Comparison of ENCODE assay signal across 16 cellular contexts in the genomic region with DNA sequence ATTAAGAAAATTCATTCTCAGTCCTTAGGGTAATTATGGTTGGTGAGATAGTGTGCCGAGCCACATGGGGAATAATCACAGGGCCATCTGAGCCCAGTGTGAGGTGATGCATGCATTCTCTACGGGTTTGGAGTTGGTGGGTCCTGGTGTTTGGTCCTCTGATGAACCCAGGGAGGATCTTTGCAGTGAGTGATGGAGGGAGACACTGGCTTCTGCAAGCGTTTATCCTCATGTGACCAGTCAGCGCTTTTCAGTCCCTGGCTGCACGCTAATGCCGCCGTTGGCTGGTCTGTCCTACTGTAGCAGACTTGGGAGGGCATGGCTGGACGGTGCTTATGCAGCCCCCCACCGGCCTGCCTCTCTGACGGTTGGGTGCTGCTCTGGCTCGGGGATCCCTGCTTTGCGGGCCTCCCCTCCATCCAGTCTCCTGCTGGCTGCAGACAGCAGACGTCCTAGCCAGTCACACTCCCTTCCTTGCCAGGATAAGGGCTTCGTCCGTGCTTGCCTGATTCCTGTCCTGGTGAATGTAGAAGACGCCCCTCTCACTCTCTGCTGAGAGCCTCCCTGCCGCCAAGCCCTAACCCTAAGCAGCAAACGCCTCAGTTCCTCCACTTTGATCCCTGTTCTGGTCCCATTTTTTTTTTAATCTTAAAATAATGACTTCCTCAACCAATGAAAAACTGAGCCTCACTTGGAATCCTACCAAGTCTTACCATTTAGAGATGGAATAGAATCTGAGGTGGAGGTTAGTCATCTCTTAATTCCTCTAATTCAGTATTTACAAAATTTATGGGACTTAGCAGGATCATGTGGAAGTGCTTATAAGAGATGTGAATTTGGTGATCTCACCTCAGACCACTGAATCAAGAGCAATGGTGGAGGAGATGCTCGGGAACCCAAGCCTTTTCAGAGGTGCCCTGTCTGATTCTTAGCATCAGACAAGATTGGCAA.
A peak's percentile ranks its signal among the peaks of the same experiment; 100 is the strongest.
DNase-seq lines count a peak whose midpoint lies in the region; ATAC-seq, FAIRE-seq and TF ChIP-seq lines count a peak whose summit lies in the region.
"Had no signal": no experiment of that assay in that cellular context is flagged by ENCODE, and none has a peak within 500 bp of the region (broad histone marks: within the 10 kb centered on the region; RNA-seq: fewer than 3 reads in every experiment).

No MANE protein-coding gene starts in this region.

- DNase-seq in AG09309 (ENCODE audit: low read depth) (peak; percentile 37), HFF-Myc (ENCODE audit: extremely low read depth, low read depth) (peak; percentile 65), bronchial epithelial cell (ENCODE audit: low read depth) (peak; percentile 52), nephron progenitor cell (no peak), ovary (no peak), GM20000 (ENCODE audit: low spot score) (no peak), mesothelial cell of epicardium (ENCODE audit: low spot score in 2 of 2, unreplicated experiment in 2 of 2) (no peak)
- DNase-seq in stimulated activated naive B cell treated with anti-CD40 and anti-IgM and Interleukin-4, amounts not matched to agents 10 μg/mL and 1 μg/mL and 100 μg/mL, for 72 hours, result no peak
- DNase-seq: activated CD4-positive, alpha-beta T cell treated with anti-CD3 and anti-CD28 coated beads, Interleukin-2, amount 50 U/mL, for 4 hours; activated T-cell treated with anti-CD3 and anti-CD28 coated beads, Interleukin-2, amount 50 U/mL, for 48 hours; C1 segment of cervical spinal cord; NCI-H1694; NCI-H82; thyroid gland had no signal

- H3K27ac Mint-ChIP-seq in nephron progenitor cell, result peak overlapping the region; percentile 64
- no peak overlapping the region for H3K27ac Mint-ChIP-seq in stimulated activated naive B cell treated with anti-CD40 and anti-IgM and Interleukin-4, amounts not matched to agents 10 μg/mL and 1 μg/mL and 100 μg/mL, for 72 hours
- H3K27ac Mint-ChIP-seq in mesothelial cell of epicardium, result no peak overlapping the region

- no peak for ATAC-seq in stimulated activated naive B cell treated with anti-CD40 and anti-IgM and Interleukin-4, amounts not matched to agents 10 μg/mL and 1 μg/mL and 100 μg/mL, for 72 hours (replicated peaks)

- H3K9me3 Mint-ChIP-seq in nephron progenitor cell, result peaks cover 5% of the 10 kb centered on the region
- H3K9me3 Mint-ChIP-seq in stimulated activated naive B cell treated with anti-CD40 and anti-IgM and Interleukin-4, amounts not matched to agents 10 μg/mL and 1 μg/mL and 100 μg/mL, for 72 hours, result no peaks in the 10 kb centered on the region
- no peaks in the 10 kb centered on the region for H3K9me3 Mint-ChIP-seq in mesothelial cell of epicardium

- no peak for FAIRE-seq in bronchial epithelial cell (lab: Jason Lieb, UNC)

- H3K4me3 ChIP-seq in AG09309 (ENCODE audit: control insufficient read depth, low read depth, low read length) (peak overlapping the region; percentile 13), HFF-Myc (replicated peaks; ENCODE audit: low read depth, low read length) (peak overlapping the region; percentile 18), bronchial epithelial cell (ENCODE audit: low read depth, low read length) (no peak overlapping the region), ovary (no peak overlapping the region)
- H3K4me3 ChIP-seq: thyroid gland had no signal

- H3K4me1 ChIP-seq in ovary (ENCODE audit: insufficient read depth), result no peaks in the 10 kb centered on the region
- H3K4me1 ChIP-seq: parathyroid adenoma, thyroid gland had no signal

- intact Hi-C loops in ovary (cut with DNase I), result loop anchor here in 1 of 4 donors (10.0 kb wide), 1 partner anchor 142 kb away; a partner anchor contains a TSS

- H3K4me1 Mint-ChIP-seq in nephron progenitor cell (peaks cover 6% of the 10 kb centered on the region), mesothelial cell of epicardium (no peaks in the 10 kb centered on the region)
- H3K4me1 Mint-ChIP-seq in stimulated activated naive B cell treated with anti-CD40 and anti-IgM and Interleukin-4, amounts not matched to agents 10 μg/mL and 1 μg/mL and 100 μg/mL, for 72 hours, result peaks cover 2 to 8% of the 10 kb centered on the region in 2 donors

- H3K4me3 Mint-ChIP-seq in nephron progenitor cell (no peak overlapping the region), mesothelial cell of epicardium (no peak overlapping the region)
- H3K4me3 Mint-ChIP-seq in stimulated activated naive B cell treated with anti-CD40 and anti-IgM and Interleukin-4, amounts not matched to agents 10 μg/mL and 1 μg/mL and 100 μg/mL, for 72 hours, result no peak overlapping the region

- TF ChIP-seq CTCF in AG09309 (IDR thresholded peaks at IDR 0.05; ENCODE audit: control insufficient read depth, insufficient read depth, low read depth, low read length, missing control alignments) (no peak), HFF-Myc (IDR thresholded peaks at IDR 0.05; ENCODE audit: low read depth, low read length, missing control alignments) (no peak), bronchial epithelial cell (IDR thresholded peaks at IDR 0.05; ENCODE audit: insufficient read depth, low read length, severe bottlenecking) (no peak), nephron progenitor cell (IDR thresholded peaks at IDR 0.05) (no peak), ovary (IDR thresholded peaks at IDR 0.05) (no peak), GM20000 (IDR thresholded peaks at IDR 0.05; ENCODE audit: extremely low read depth, missing control alignments) (no peak), mesothelial cell of epicardium (IDR thresholded peaks at IDR 0.05; ENCODE audit: unreplicated experiment) (no peak)

- 90 to 93% (median 90%) methylated on average over 19 of the region's 19 CpGs for WGBS in ovary, 3 donors

- no peak for TF ChIP-seq POLR2A in ovary (IDR thresholded peaks at IDR 0.05)

- TF ChIP-seq EP300 in ovary (IDR thresholded peaks at IDR 0.05), result no peak

- H3K36me3 ChIP-seq in bronchial epithelial cell (ENCODE audit: control insufficient read depth, insufficient read depth, low read length) (no peaks in the 10 kb centered on the region), ovary (no peaks in the 10 kb centered on the region)

- H3K36me3 Mint-ChIP-seq in nephron progenitor cell (ENCODE audit: low read depth) (peaks cover 86% of the 10 kb centered on the region), mesothelial cell of epicardium (peaks cover 29% of the 10 kb centered on the region)
- peaks cover 37 to 63% of the 10 kb centered on the region in 2 donors for H3K36me3 Mint-ChIP-seq in stimulated activated naive B cell treated with anti-CD40 and anti-IgM and Interleukin-4, amounts not matched to agents 10 μg/mL and 1 μg/mL and 100 μg/mL, for 72 hours

- H3K9me3 ChIP-seq in ovary, result no peaks in the 10 kb centered on the region
- H3K9me3 ChIP-seq: ascending aorta, thyroid gland had no signal

- H3K27me3 Mint-ChIP-seq in nephron progenitor cell (ENCODE audit: low read depth, poor library complexity), result no peaks in the 10 kb centered on the region
- no peaks in the 10 kb centered on the region for H3K27me3 Mint-ChIP-seq in stimulated activated naive B cell treated with anti-CD40 and anti-IgM and Interleukin-4, amounts not matched to agents 10 μg/mL and 1 μg/mL and 100 μg/mL, for 72 hours
- H3K27me3 Mint-ChIP-seq in mesothelial cell of epicardium (ENCODE audit: low read depth), result no peaks in the 10 kb centered on the region

- H3K27ac ChIP-seq in ovary, result no peak overlapping the region
- H3K27ac ChIP-seq: parathyroid adenoma, thyroid gland had no signal

- no peaks in the 10 kb centered on the region for H3K27me3 ChIP-seq in bronchial epithelial cell (ENCODE audit: control insufficient read depth, insufficient read depth, low read length)
- no peaks in the 10 kb centered on the region for H3K27me3 ChIP-seq in ovary
- H3K27me3 ChIP-seq: ascending aorta, thyroid gland had no signal

Comparison
In these comparisons a context has a peak if more than half of its experiments do, and no peak if none do; other contexts are left out.
1. DNase-seq: peak in AG09309 (single experiment), HFF-Myc (single experiment) and bronchial epithelial cell (single experiment); none in nephron progenitor cell (single experiment), ovary (0 of 5), stimulated activated naive B cell treated with anti-CD40 and anti-IgM and Interleukin-4, amounts not matched to agents 10 μg/mL and 1 μg/mL and 100 μg/mL, for 72 hours (single experiment), GM20000 (single experiment) and mesothelial cell of epicardium (0 of 2).
2. H3K4me3 ChIP-seq: peak in AG09309 (single experiment) and HFF-Myc (single experiment); none in bronchial epithelial cell (single experiment) and ovary (single experiment).